Comparison of ENCODE assay signal across 11 cellular contexts in genomic region chr5:132429451-132430440, GRCh38.
A peak's percentile ranks its signal among the peaks of the same experiment; 100 is the strongest.
DNase-seq lines count a peak whose midpoint lies in the region; ATAC-seq and TF ChIP-seq lines count a peak whose summit lies in the region.
"Had no signal": no experiment of that assay in that cellular context is flagged by ENCODE, and none has a peak within 500 bp of the region (broad histone marks: within the 10 kb centered on the region; RNA-seq: fewer than 3 reads in every experiment).

No MANE protein-coding gene starts in this region.

- no peaks in the 10 kb centered on the region for H3K27me3 ChIP-seq in stomach smooth muscle (ENCODE audit: control insufficient read depth in 1 of 2, insufficient read depth in 2 of 2, low read length in 2 of 2)
- no peaks in the 10 kb centered on the region for H3K27me3 ChIP-seq in tibial nerve

- no peaks in the 10 kb centered on the region for H3K9me3 ChIP-seq in stomach smooth muscle (ENCODE audit: control insufficient read depth in 2 of 2, low read length in 2 of 2)
- no peaks in the 10 kb centered on the region for H3K9me3 ChIP-seq in tibial nerve

- H3K36me3 ChIP-seq in stomach smooth muscle (ENCODE audit: control insufficient read depth in 2 of 2, insufficient read depth in 2 of 2, low read length in 2 of 2): peaks cover 3 to 5% of the 10 kb centered on the region in 2 donors
- peaks cover 0 to 3% (median 0%) of the 10 kb centered on the region in 3 donors for H3K36me3 ChIP-seq in tibial nerve

- DNase-seq in activated T-cell treated with anti-CD3 and anti-CD28 coated beads, Interleukin-2, amount 50 U/mL, for 1 hour: peak; percentile 5
- DNase-seq in activated T-cell treated with anti-CD3 and anti-CD28 coated beads for 4 hours: no peak
- DNase-seq in left lobe of liver (ENCODE audit: low spot score): peak; percentile 21
- DNase-seq in tibial nerve (ENCODE audit: low spot score in 2 of 2): no peak
- DNase-seq in NCI-H2171 treated with DMSO at 0.1 percent for 48 hours (lab: John Stamatoyannopoulos, UW): no peak
- DNase-seq in NCI-H1105 (lab: John Stamatoyannopoulos, UW): no peak
- DNase-seq: activated naive CD4-positive, alpha-beta T cell; AML-193; NCI-H2081 had no signal

- no peak for TF ChIP-seq POLR2A in tibial nerve (IDR thresholded peaks at IDR 0.05)

- H3K4me3 ChIP-seq in stomach smooth muscle (ENCODE audit: low read length in 2 of 2) (no peak overlapping the region), tibial nerve (no peak overlapping the region)

- no peak overlapping the region for H3K9ac ChIP-seq in stomach smooth muscle (ENCODE audit: low read length in 2 of 2)

- no peak for ATAC-seq in left lobe of liver

- H3K27ac ChIP-seq in VCaP (peak overlapping the region; percentile 80), stomach smooth muscle (ENCODE audit: low read length) (peak overlapping the region; percentile 84), tibial nerve (peak overlapping the region in 1 of 4 donors; percentile 70)

- WGBS in tibial nerve, 2 donors: 86 to 87% methylated on average over 6 of the region's 6 CpGs

- no peak for TF ChIP-seq EP300 in tibial nerve (IDR thresholded peaks at IDR 0.05)

- TF ChIP-seq CTCF in VCaP (conservative IDR thresholded peaks at IDR 0.05): no peak
- no peak for TF ChIP-seq CTCF in tibial nerve (IDR thresholded peaks at IDR 0.05)

- H3K4me1 ChIP-seq in stomach smooth muscle (ENCODE audit: control insufficient read depth, insufficient read depth, low read length) (peaks cover 57% of the 10 kb centered on the region), tibial nerve (peaks cover 0 to 86% (median 55%) of the 10 kb centered on the region in 4 donors)

Comparison
In these comparisons a context has a peak if more than half of its experiments do, and no peak if none do; other contexts are left out.
1. DNase-seq: peak in activated T-cell treated with anti-CD3 and anti-CD28 coated beads, Interleukin-2, amount 50 U/mL, for 1 hour (single experiment) and left lobe of liver (single experiment); none in activated T-cell treated with anti-CD3 and anti-CD28 coated beads for 4 hours (single experiment), tibial nerve (0 of 2), NCI-H2171 treated with DMSO at 0.1 percent for 48 hours (single experiment) and NCI-H1105 (single experiment).